In the genomic region with DNA sequence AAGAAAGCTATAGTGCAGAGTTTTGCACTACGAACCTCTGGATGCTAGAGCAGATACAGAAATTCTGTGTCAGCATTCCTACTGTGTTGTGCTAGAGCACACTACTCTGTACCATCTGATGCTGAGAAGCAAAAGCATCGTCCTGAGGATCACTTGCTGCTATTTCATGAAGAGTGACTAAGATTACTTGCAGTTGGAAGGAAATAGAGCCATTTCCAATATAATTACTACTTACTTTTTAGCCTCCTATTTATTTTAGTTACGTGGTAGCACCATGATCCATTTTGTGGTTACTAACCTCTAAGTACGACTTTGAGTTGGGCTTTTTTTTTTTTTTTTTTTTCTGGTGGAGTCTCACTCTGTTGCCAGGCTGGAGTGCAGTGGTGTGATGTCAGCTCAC, we compare ENCODE assay signal across 25 cellular contexts.
DNase-seq lines count a peak whose midpoint lies in the region; ATAC-seq and TF ChIP-seq lines count a peak whose summit lies in the region.
"Had no signal": no experiment of that assay in that cellular context is flagged by ENCODE, and none has a peak within 500 bp of the region (broad histone marks: within the 10 kb centered on the region; RNA-seq: fewer than 3 reads in every experiment).

No MANE protein-coding gene starts in this region.

- peak overlapping the region; percentile 57; the same call in 1 of the 2 replicates for H3K18ac ChIP-seq in IMR-90 (ENCODE audit: low read depth, low read length)

- H3K9me3 ChIP-seq in IMR-90 (ENCODE audit: control insufficient read depth, insufficient read depth, low read length): no peaks in the 10 kb centered on the region
- H3K9me3 ChIP-seq in osteoblast (ENCODE audit: low read depth, low read length): no peaks in the 10 kb centered on the region
- H3K9me3 ChIP-seq: upper lobe of right lung had no signal

- no peak overlapping the region for H3K27ac ChIP-seq in ACC112 (ENCODE audit: low read depth, low read length)
- H3K27ac ChIP-seq in IMR-90 (ENCODE audit: insufficient read depth, low read length): no peak overlapping the region
- H3K27ac ChIP-seq in osteoblast (ENCODE audit: low read depth, low read length): peak overlapping the region; percentile 69
- no peak overlapping the region for H3K27ac ChIP-seq in RWPE1
- H3K27ac ChIP-seq: C4-2B, dorsolateral prefrontal cortex, epithelial cell of prostate, foreskin keratinocyte, lower lobe of right lung, upper lobe of right lung had no signal

- no peak overlapping the region; the same call in 1 of the 2 replicates for H3K23ac ChIP-seq in IMR-90 (ENCODE audit: low read depth, low read length)

- peaks cover 10% of the 10 kb centered on the region; the same call in 1 of the 2 replicates for H3K9me1 ChIP-seq in IMR-90 (ENCODE audit: insufficient read depth, low read length)

- peak overlapping the region; percentile 31; the same call in 1 of the 2 replicates for H3K4ac ChIP-seq in IMR-90 (ENCODE audit: low read depth, low read length)

- H2BK5ac ChIP-seq in IMR-90 (ENCODE audit: low read depth, low read length, poor library complexity, severe bottlenecking): peak overlapping the region; percentile 24

- peak overlapping the region; percentile 59 for H3K14ac ChIP-seq in IMR-90 (replicated peaks; ENCODE audit: low read depth, low read length)

- peak overlapping the region; percentile 47; the same call in 1 of the 2 replicates for H4K5ac ChIP-seq in IMR-90 (ENCODE audit: low read depth, low read length)

- peak overlapping the region in 1 of 2 experiments; percentile 32; a peak in 3 of 4 replicates for H4K8ac ChIP-seq in IMR-90 (ENCODE audit: low read depth in 2 of 2, low read length in 2 of 2)

- dilution Hi-C loops in IMR-90 (cut with HindIII; ENCODE audit: low sequenced_read_pairs, unreplicated experiment): no loop called here

- H2AK5ac ChIP-seq in IMR-90 (ENCODE audit: low read depth, low read length): peak overlapping the region; percentile 77; the same call in 1 of the 2 replicates

- peak overlapping the region; percentile 38 for H2BK120ac ChIP-seq in IMR-90 (ENCODE audit: low read depth, low read length)

- no peak overlapping the region for H2AK9ac ChIP-seq in IMR-90 (replicated peaks; ENCODE audit: low read depth, low read length, poor library complexity)

- no peak overlapping the region for H3K4me2 ChIP-seq in IMR-90 (ENCODE audit: low read depth, low read length)
- peak overlapping the region; percentile 25 for H3K4me2 ChIP-seq in osteoblast (ENCODE audit: insufficient read depth, low read length)
- H3K4me2 ChIP-seq: hepatocyte had no signal

- H2BK20ac ChIP-seq in IMR-90 (ENCODE audit: low read depth, low read length): peak overlapping the region; percentile 30

- H2BK15ac ChIP-seq in IMR-90 (ENCODE audit: low read depth, low read length): peak overlapping the region; percentile 17; the same call in 1 of the 3 replicates

- peaks cover 20% of the 10 kb centered on the region for H3K9me3 Mint-ChIP-seq in chondrocyte (ENCODE audit: low read depth)

- no peak overlapping the region for H3K56ac ChIP-seq in IMR-90 (ENCODE audit: extremely low read depth, insufficient read depth, low read length)

- intact Hi-C loops in IMR-90 (cut with micrococcal nuclease): no loop called here

- H3K27me3 Mint-ChIP-seq in chondrocyte (ENCODE audit: low read depth): no peaks in the 10 kb centered on the region

- H3K27ac Mint-ChIP-seq in chondrocyte (ENCODE audit: unreplicated experiment): peak overlapping the region; percentile 87
- H3K27ac Mint-ChIP-seq: activated CD8-positive, alpha-beta T cell treated with anti-CD3 and anti-CD28 coated beads for 36 hours; activated naive CD4-positive, alpha-beta T cell treated with anti-CD3 and anti-CD28 coated beads for 36 hours had no signal

- H3K4me3 ChIP-seq in ACC112 (ENCODE audit: low read depth, low read length) (no peak overlapping the region), IMR-90 (ENCODE audit: insufficient read depth, low read depth, low read length) (no peak overlapping the region), osteoblast (ENCODE audit: insufficient read depth, low read length) (no peak overlapping the region)
- H3K4me3 ChIP-seq: dorsolateral prefrontal cortex, hepatocyte, lower lobe of right lung, upper lobe of right lung had no signal

- TF ChIP-seq CTCF in IMR-90 (conservative IDR thresholded peaks at IDR 0.05; ENCODE audit: low read depth, low read length): no peak
- no peak for TF ChIP-seq CTCF in chondrocyte (IDR thresholded peaks at IDR 0.05)
- no peak for TF ChIP-seq CTCF in osteoblast (IDR thresholded peaks at IDR 0.05; ENCODE audit: extremely low read depth, low read depth, low read length)
- TF ChIP-seq CTCF in RWPE1 (conservative IDR thresholded peaks at IDR 0.05; ENCODE audit: low read depth): no peak

- H3K4me1 Mint-ChIP-seq in chondrocyte (ENCODE audit: low read depth): peaks cover 65% of the 10 kb centered on the region

- no peak overlapping the region for H3K9ac ChIP-seq in IMR-90 (ENCODE audit: low read depth, low read length)

- no TSS peak for BruUV-seq in IMR-90 (replicated peaks; lab: Mats Ljungman, UMichigan)

- no peak for TF ChIP-seq POLR2A in IMR-90 (IDR thresholded peaks at IDR 0.05; ENCODE audit: low read depth, low read length)

- WGBS in IMR-90 (ENCODE audit: extremely low coverage in 2 of 2, insufficient read length in 1 of 2), 2 experiments: no CpG with 5 or more reads among the region's 4 CpGs

- no peaks in the 10 kb centered on the region for H3K79me2 ChIP-seq in ACC112 (ENCODE audit: control insufficient read depth, insufficient read depth, low read length, unreplicated experiment)
- peaks cover 7% of the 10 kb centered on the region for H3K79me2 ChIP-seq in osteoblast (ENCODE audit: insufficient read depth, low read length)
- H3K79me2 ChIP-seq: hepatocyte had no signal

- H2AFZ ChIP-seq in ACC112 (ENCODE audit: low read length, unreplicated experiment) (peak overlapping the region; percentile 86), IMR-90 (replicated peaks; ENCODE audit: low read length, poor library complexity) (no peak overlapping the region), osteoblast (ENCODE audit: low read length) (no peak overlapping the region)
- H2AFZ ChIP-seq: hepatocyte had no signal

- H3K4me1 ChIP-seq in ACC112 (ENCODE audit: control insufficient read depth, insufficient read depth, low read length, unreplicated experiment) (peaks cover 19% of the 10 kb centered on the region), IMR-90 (ENCODE audit: control insufficient read depth, insufficient read depth, low read length) (peaks cover 15% of the 10 kb centered on the region), osteoblast (ENCODE audit: insufficient read depth, low read length) (peaks cover 40% of the 10 kb centered on the region)
- H3K4me1 ChIP-seq: foreskin keratinocyte, lower lobe of right lung had no signal

- in situ Hi-C loops in IMR-90 (cut with MboI; ENCODE audit: low sequenced_read_pairs): no loop called here

- H3K4me3 Mint-ChIP-seq in chondrocyte (ENCODE audit: unreplicated experiment): no peak overlapping the region
- H3K4me3 Mint-ChIP-seq: activated CD8-positive, alpha-beta T cell treated with anti-CD3 and anti-CD28 coated beads for 36 hours; activated naive CD4-positive, alpha-beta T cell treated with anti-CD3 and anti-CD28 coated beads for 36 hours had no signal

- no peaks in the 10 kb centered on the region for H3K79me1 ChIP-seq in IMR-90 (ENCODE audit: low read depth in 1 of 2, low read length in 2 of 2)

- H4K91ac ChIP-seq in IMR-90 (ENCODE audit: insufficient read depth, low read depth, low read length): peak overlapping the region; percentile 59

- no peaks in the 10 kb centered on the region for H3K27me3 ChIP-seq in ACC112 (ENCODE audit: insufficient read depth, low read length)
- H3K27me3 ChIP-seq in IMR-90 (ENCODE audit: control insufficient read depth, insufficient read depth, low read length): no peaks in the 10 kb centered on the region
- H3K27me3 ChIP-seq in osteoblast (ENCODE audit: insufficient read depth, low read length): no peaks in the 10 kb centered on the region
- H3K27me3 ChIP-seq: foreskin keratinocyte, hepatocyte, upper lobe of right lung had no signal

- ATAC-seq in IMR-90 (ENCODE audit: low read depth) (no peak; the same call in 1 of the 2 replicates), HG02588 (IDR thresholded peaks at IDR 0.05; ENCODE audit: unreplicated experiment) (no peak)
- ATAC-seq: activated CD8-positive, alpha-beta T cell treated with anti-CD3 and anti-CD28 coated beads for 36 hours; foreskin keratinocyte had no signal

- CTCF ChIA-PET in IMR-90 (lab: Yijun Ruan, JAX): interaction anchor here (0.6 kb wide), 1 partner anchor 240 kb away, joined by 3 read pairs; no protein-coding TSS in a partner anchor
- CTCF ChIA-PET in RWPE1 (lab: Yijun Ruan, JAX): no interaction called here

- DNase-seq in IMR-90 (peak; percentile 56), chondrocyte (ENCODE audit: low spot score) (no peak), osteoblast (ENCODE audit: insufficient read length, low spot score, missing footprints) (peak; percentile 46), RWPE1 (ENCODE audit: low spot score) (no peak), D341Med (ENCODE audit: low spot score) (no peak)
- no peak for DNase-seq in effector CD4-positive, alpha-beta T cell
- DNase-seq: activated CD8-positive, alpha-beta T cell treated with anti-CD3 and anti-CD28 coated beads for 36 hours; activated naive CD4-positive, alpha-beta T cell treated with anti-CD3 and anti-CD28 coated beads for 36 hours; amniotic stem cell; Calu3; caudate nucleus; dorsolateral prefrontal cortex; foreskin keratinocyte; islet precursor cell; lower lobe of right lung; MM.1S; NCI-H1436 treated with DMSO at 0.1 percent for 48 hours; NCI-H510A treated with DMSO at 0.1 percent for 48 hours; T1000; upper lobe of right lung had no signal

- peaks cover 43% of the 10 kb centered on the region for H3K36me3 Mint-ChIP-seq in chondrocyte (ENCODE audit: low read depth)

- H4K20me1 ChIP-seq in IMR-90 (ENCODE audit: insufficient read depth, low read length) (no peaks in the 10 kb centered on the region), osteoblast (ENCODE audit: insufficient read depth, low read length) (no peaks in the 10 kb centered on the region)

- POLR2A ChIA-PET in IMR-90 (lab: Charles Lee; ENCODE audit: unreplicated experiment): interaction anchor here (0.6 kb wide), 1 partner anchor 195 kb away, joined by 14 read pairs; no protein-coding TSS in a partner anchor
- POLR2A ChIA-PET in RWPE1 (lab: Yijun Ruan, JAX; ENCODE audit: low non-redundant PET): no interaction called here

- TF ChIP-seq RAD21 in IMR-90 (IDR thresholded peaks at IDR 0.05; ENCODE audit: low read length): no peak

- H3K36me3 ChIP-seq in ACC112 (ENCODE audit: insufficient read depth, low read length) (no peaks in the 10 kb centered on the region), IMR-90 (ENCODE audit: control insufficient read depth, insufficient read depth, low read length) (no peaks in the 10 kb centered on the region), osteoblast (ENCODE audit: insufficient read depth, low read length) (peaks cover 15% of the 10 kb centered on the region)
- H3K36me3 ChIP-seq: lower lobe of right lung, upper lobe of right lung had no signal

TF ChIP-seq in IMR-90, 13 proteins besides CTCF, POLR2A, EP300 and RAD21 (continues in another document):
- peak; percentile 66 for TF ChIP-seq MAFK (IDR thresholded peaks at IDR 0.05; ENCODE audit: low read depth, low read length)

Comparison
In these comparisons a context has a peak if more than half of its experiments do, and no peak if none do; other contexts are left out.
1. DNase-seq: peak in IMR-90 (single experiment) and osteoblast (single experiment); none in chondrocyte (single experiment), RWPE1 (single experiment), D341Med (single experiment) and effector CD4-positive, alpha-beta T cell (single experiment).